In the genomic region with DNA sequence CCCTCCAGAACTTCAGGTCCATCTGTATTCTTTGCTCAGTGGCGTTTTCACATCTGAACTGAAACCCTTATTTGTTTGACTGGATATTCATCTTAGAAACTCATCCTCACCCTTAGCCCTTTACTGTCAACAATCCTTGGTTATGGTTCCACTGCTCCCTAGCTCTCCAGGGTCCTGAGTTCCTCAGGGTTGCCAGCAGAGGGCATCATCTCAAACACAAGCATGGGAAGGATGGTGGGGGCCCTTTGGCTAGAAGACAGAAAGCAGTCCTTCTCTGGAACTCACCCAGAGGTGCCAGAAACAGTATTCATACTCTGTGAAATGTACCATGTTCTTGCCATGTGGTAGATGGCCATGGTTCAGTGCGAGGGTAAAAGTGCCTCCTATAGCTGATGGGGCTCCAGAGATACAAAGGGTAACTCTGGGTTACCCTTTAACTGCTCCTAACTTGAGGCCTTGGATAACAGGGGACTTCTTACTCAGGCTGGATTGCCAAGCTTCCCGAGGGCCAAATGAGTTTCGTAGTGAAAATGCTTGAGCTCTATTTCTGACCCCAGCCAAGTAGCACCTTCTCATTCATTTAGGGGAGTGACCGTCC, we compare ENCODE assay signal across 9 cellular contexts. TPM values are rescaled to one million over a fixed set of nuclear protein-coding genes. Genes with fewer than 3 reads are reported as not detected.
A peak's percentile ranks its signal among the peaks of the same experiment; 100 is the strongest.
DNase-seq lines count a peak whose midpoint lies in the region; ATAC-seq and TF ChIP-seq lines count a peak whose summit lies in the region.
"Had no signal": no experiment of that assay in that cellular context is flagged by ENCODE, and none has a peak within 500 bp of the region (broad histone marks: within the 10 kb centered on the region; RNA-seq: fewer than 3 reads in every experiment).

No MANE protein-coding gene starts in this region.

- H3K4me1 ChIP-seq in right atrium auricular region (peaks cover 0 to 14% of the 10 kb centered on the region in 2 donors), smooth muscle cell (ENCODE audit: low read depth) (no peaks in the 10 kb centered on the region), prostate gland (replicated peaks) (no peaks in the 10 kb centered on the region), uterus (no peaks in the 10 kb centered on the region)

- 78% methylated on average over 5 of the region's 5 CpGs for WGBS in smooth muscle cell (ENCODE audit: low lambda C conversion rate)
- WGBS in prostate gland: 79% methylated on average over 5 of the region's 5 CpGs

- peak in 1 of 2 donors; percentile 37 for TF ChIP-seq CTCF in right atrium auricular region (IDR thresholded peaks at IDR 0.05)
- TF ChIP-seq CTCF in smooth muscle cell (IDR thresholded peaks at IDR 0.05; ENCODE audit: borderline replicate concordance, insufficient read depth, poor library complexity, severe bottlenecking): peak; percentile 43
- peak in 1 of 4 experiments; percentile 25 for TF ChIP-seq CTCF in prostate gland (IDR thresholded peaks at IDR 0.05)
- no peak for TF ChIP-seq CTCF in uterus (IDR thresholded peaks at IDR 0.05)

- no peak overlapping the region for H3K4me3 ChIP-seq in right atrium auricular region
- H3K4me3 ChIP-seq in smooth muscle cell: no peak overlapping the region
- H3K4me3 ChIP-seq in prostate gland: no peak overlapping the region
- H3K4me3 ChIP-seq in uterus: no peak overlapping the region

- no peaks in the 10 kb centered on the region for H4K20me1 ChIP-seq in smooth muscle cell (ENCODE audit: low read depth)

- no peak overlapping the region for H2AFZ ChIP-seq in smooth muscle cell (ENCODE audit: low read depth)

- H3K9me3 ChIP-seq in right atrium auricular region (no peaks in the 10 kb centered on the region), smooth muscle cell (replicated peaks; ENCODE audit: low read depth) (no peaks in the 10 kb centered on the region), prostate gland (no peaks in the 10 kb centered on the region), uterus (no peaks in the 10 kb centered on the region)

- H3K27ac ChIP-seq in right atrium auricular region (no peak overlapping the region), smooth muscle cell (ENCODE audit: low read depth) (no peak overlapping the region), prostate gland (no peak overlapping the region), uterus (no peak overlapping the region)

- H3K27me3 ChIP-seq in right atrium auricular region: no peaks in the 10 kb centered on the region
- H3K27me3 ChIP-seq in smooth muscle cell (ENCODE audit: low read depth): no peaks in the 10 kb centered on the region
- no peaks in the 10 kb centered on the region for H3K27me3 ChIP-seq in prostate gland (replicated peaks; ENCODE audit: insufficient read depth)
- no peaks in the 10 kb centered on the region for H3K27me3 ChIP-seq in uterus

- TF ChIP-seq POLR2A in prostate gland (IDR thresholded peaks at IDR 0.05) (no peak), uterus (IDR thresholded peaks at IDR 0.05) (no peak)

- H3F3A ChIP-seq in smooth muscle cell (ENCODE audit: low read depth): no peaks in the 10 kb centered on the region

- ATAC-seq in left ventricle myocardium superior: no peak
- ATAC-seq: activated T-cell treated with anti-CD3 and anti-CD28 coated beads, Interleukin-2, amount 50 U/mL, for 72 hours had no signal

- H3K36me3 ChIP-seq in right atrium auricular region (peaks cover 90% of the 10 kb centered on the region), smooth muscle cell (ENCODE audit: low read depth) (peaks cover 5% of the 10 kb centered on the region), prostate gland (peaks cover 15 to 25% of the 10 kb centered on the region in 2 donors), uterus (no peaks in the 10 kb centered on the region)

- no peaks in the 10 kb centered on the region for H3K79me2 ChIP-seq in smooth muscle cell (ENCODE audit: low read depth)

- intact Hi-C loops in left ventricle myocardium superior (cut with micrococcal nuclease) (no loop called here), prostate gland (cut with DNase I) (no loop called here), uterus (cut with DNase I; ENCODE audit: low total_unique reads) (no loop called here)

- H3K4me2 ChIP-seq in smooth muscle cell: no peak overlapping the region

- DNase-seq in right atrium auricular region (ENCODE audit: low spot score) (peak; percentile 43), left ventricle myocardium superior (no peak), NCI-H69 (lab: John Stamatoyannopoulos, UW) (peak; percentile 69), epidermal melanocyte (ENCODE audit: insufficient read length, low spot score) (peak; percentile 34), smooth muscle cell (lab: John Stamatoyannopoulos, UW; ENCODE audit: unreplicated experiment) (no peak), prostate gland (ENCODE audit: low spot score) (no peak), uterus (no peak), NCI-H1694 (lab: John Stamatoyannopoulos, UW) (no peak)

- H3K9ac ChIP-seq in smooth muscle cell (ENCODE audit: low read depth): no peak overlapping the region

RNA-seq across cellular contexts. Expression of gene NCSTN, which starts 11.3 kb away (rescaled TPM):
- total RNA-seq in right atrium auricular region (10 to 100 TPM; 63.4 to 71.3 TPM), left ventricle myocardium superior (60.7 TPM), smooth muscle cell (67.4 and 73.4 TPM in 2 replicates), prostate gland (100 to 1,000 TPM in 1 of 2 donors, 10 to 100 TPM in 1; 81.2 to 117 TPM), uterus (10 to 100 TPM; 18.2 to 69.1 (median 56.4) TPM)
- 67.6 and 81.4 TPM in 2 replicates for polyA plus RNA-seq in smooth muscle cell

RNA-seq across cellular contexts. Expression of gene COPA, which starts 11.4 kb away (rescaled TPM):
- 100 to 1,000 TPM in 1 of 2 donors, 10 to 100 TPM in 1; 96.1 to 134 TPM for total RNA-seq in right atrium auricular region
- total RNA-seq in left ventricle myocardium superior: 93.0 TPM
- total RNA-seq in smooth muscle cell: 171 and 197 TPM in 2 replicates
- polyA plus RNA-seq in smooth muscle cell: 182 and 196 TPM in 2 replicates
- 100 to 1,000 TPM; 123 to 129 TPM for total RNA-seq in prostate gland
- 100 to 1,000 TPM in 2 of 4 donors, 10 to 100 TPM in 2; 71.2 to 211 (median 130) TPM for total RNA-seq in uterus

RNA-seq across cellular contexts. Expression of gene NHLH1, which starts 12.4 kb away (rescaled TPM):
- not detected for total RNA-seq in right atrium auricular region
- total RNA-seq in left ventricle myocardium superior: not detected
- 0.99 TPM in 1 of 2 replicates, not detected in the other for total RNA-seq in smooth muscle cell
- 0.27 and 0.46 TPM in 2 replicates for polyA plus RNA-seq in smooth muscle cell
- total RNA-seq in prostate gland: not detected
- not detected for total RNA-seq in uterus

RNA-seq across cellular contexts. Expression of gene VANGL2, which starts 45.9 kb away (rescaled TPM):
- 1 to 10 TPM; 3.4 to 8.1 TPM for total RNA-seq in right atrium auricular region
- total RNA-seq in left ventricle myocardium superior: 2.6 TPM
- total RNA-seq in smooth muscle cell: 12.2 and 12.6 TPM in 2 replicates
- polyA plus RNA-seq in smooth muscle cell: 7.1 and 8.3 TPM in 2 replicates
- total RNA-seq in prostate gland: 10 to 100 TPM in 1 of 2 donors, 1 to 10 TPM in 1; 9.7 to 13.6 TPM
- 10 to 100 TPM in 1 of 4 donors, 1 to 10 TPM in 2, under 1 TPM in 1; 0.26 to 14.1 (median 4.7) TPM for total RNA-seq in uterus

Comparison
In these comparisons a context has a peak if more than half of its experiments do, and no peak if none do; other contexts are left out.
1. DNase-seq: peak in right atrium auricular region (single experiment), NCI-H69 (single experiment) and epidermal melanocyte (single experiment); none in left ventricle myocardium superior (single experiment), smooth muscle cell (single experiment), prostate gland (single experiment), uterus (0 of 2) and NCI-H1694 (single experiment).